ENCODE assay signal across 1 cellular context in genomic region chr1:62029704-62030103, GRCh38.
TF ChIP-seq lines count a peak whose summit lies in the region.

No MANE protein-coding gene starts in this region.

TF ChIP-seq in WTC11, 78 proteins besides CTCF, POLR2A, EP300 and RAD21 (continued from another document):
- TF ChIP-seq STAT6 (CRISPR knock-in tag; conservative IDR thresholded peaks at IDR 0.05; ENCODE audit: low read depth) (no peak), PRDM15 (CRISPR knock-in tag; IDR thresholded peaks at IDR 0.05) (no peak), ATF6 (CRISPR knock-in tag; IDR thresholded peaks at IDR 0.05) (no peak), ZNF263 (CRISPR knock-in tag; IDR thresholded peaks at IDR 0.05; ENCODE audit: low read depth) (no peak), ZNF317 (CRISPR knock-in tag; IDR thresholded peaks at IDR 0.05; ENCODE audit: borderline replicate concordance, low read depth) (no peak), NR3C1 (CRISPR knock-in tag; conservative IDR thresholded peaks at IDR 0.05; ENCODE audit: low read depth) (no peak), GRHL2 (CRISPR knock-in tag; IDR thresholded peaks at IDR 0.05; ENCODE audit: insufficient replicate concordance, severe bottlenecking) (no peak), CBFB (CRISPR knock-in tag; IDR thresholded peaks at IDR 0.05; ENCODE audit: low read depth) (no peak), GABPB1 (CRISPR knock-in tag; IDR thresholded peaks at IDR 0.05) (no peak), TEAD4 (CRISPR knock-in tag; IDR thresholded peaks at IDR 0.05) (no peak), FOXJ3 (CRISPR knock-in tag; IDR thresholded peaks at IDR 0.05; ENCODE audit: borderline replicate concordance) (no peak), CDX4 (CRISPR knock-in tag; IDR thresholded peaks at IDR 0.05; ENCODE audit: borderline replicate concordance) (no peak), TCF7 (CRISPR knock-in tag; IDR thresholded peaks at IDR 0.05; ENCODE audit: low read depth) (no peak)
